ENCODE assay signal across 12 cellular contexts in genomic region chr17:38893113-38893512, GRCh38. TPM values are rescaled to one million over a fixed set of nuclear protein-coding genes. Genes with fewer than 3 reads are reported as not detected.
DNase-seq lines count a peak whose midpoint lies in the region; ATAC-seq and TF ChIP-seq lines count a peak whose summit lies in the region.
"Had no signal": no experiment of that assay in that cellular context is flagged by ENCODE, and none has a peak within 500 bp of the region (broad histone marks: within the 10 kb centered on the region; RNA-seq: fewer than 3 reads in every experiment).

No MANE protein-coding gene starts in this region.

- H3K4me3 ChIP-seq in GM23248: no peak overlapping the region
- H3K4me3 ChIP-seq in Peyer's patch: no peak overlapping the region
- no peak overlapping the region for H3K4me3 ChIP-seq in endodermal cell (ENCODE audit: low read length)
- H3K4me3 ChIP-seq in skeletal muscle satellite cell (ENCODE audit: low read length): no peak overlapping the region
- H3K4me3 ChIP-seq in BE2C (ENCODE audit: low read depth, low read length): no peak overlapping the region

- TF ChIP-seq CTCF in Peyer's patch (IDR thresholded peaks at IDR 0.05) (no peak), endodermal cell (conservative IDR thresholded peaks at IDR 0.05) (no peak), BE2C (IDR thresholded peaks at IDR 0.05; ENCODE audit: low read depth, low read length) (no peak)

- WGBS in GM23248 (ENCODE audit: low coverage in 1 of 2, low lambda C conversion rate in 2 of 2, missing lambda C conversion rate in 2 of 2), 2 experiments: 78 to 79% methylated on average over 5 of the region's 5 CpGs
- WGBS in endodermal cell (ENCODE audit: insufficient coverage in 1 of 2, insufficient read length in 1 of 2), 2 experiments: 85 to 87% methylated on average over 2 to 5 of the region's 5 CpGs

- H3K79me2 ChIP-seq in GM23248 (ENCODE audit: insufficient read depth): peaks cover 100% of the 10 kb centered on the region

- no peak for TF ChIP-seq POLR2A in Peyer's patch (IDR thresholded peaks at IDR 0.05)

- peaks cover 52% of the 10 kb centered on the region for H3F3A ChIP-seq in GM23248 (ENCODE audit: insufficient read depth)

- in situ Hi-C loops in GM23248 (cut with MboI): no loop called here

- no peaks in the 10 kb centered on the region for H3K9me3 Mint-ChIP-seq in endodermal cell

- no peak overlapping the region for H2AFZ ChIP-seq in GM23248

- 0 out of 2 replicates have a peak overlapping the region, but pooled peaks have one; percentile 6 for H3K27ac ChIP-seq in GM23248
- peak overlapping the region; percentile 36 to 74 (median 52) for H3K27ac ChIP-seq in Peyer's patch
- H3K27ac ChIP-seq in endodermal cell (ENCODE audit: low read depth, low read length): peak overlapping the region; percentile 58
- H3K27ac ChIP-seq: brain microvascular endothelial cell had no signal

- H3K4me2 ChIP-seq in GM23248 (ENCODE audit: unreplicated experiment) (no peak overlapping the region), skeletal muscle satellite cell (ENCODE audit: low read length) (peak overlapping the region; percentile 34)

- no peaks in the 10 kb centered on the region for H3K9me3 ChIP-seq in GM23248 (ENCODE audit: low read depth)
- H3K9me3 ChIP-seq in Peyer's patch: no peaks in the 10 kb centered on the region
- H3K9me3 ChIP-seq in endodermal cell (ENCODE audit: control insufficient read depth, low read length): no peaks in the 10 kb centered on the region
- no peaks in the 10 kb centered on the region for H3K9me3 ChIP-seq in skeletal muscle satellite cell (replicated peaks; ENCODE audit: low read length)
- no peaks in the 10 kb centered on the region for H3K9me3 ChIP-seq in BE2C

- no peaks in the 10 kb centered on the region for H3K9me2 ChIP-seq in GM23248 (ENCODE audit: insufficient read depth)

- DNase-seq in GM23248 (no peak), Peyer's patch (no peak), endodermal cell (peak; percentile 52), cerebellar nuclear complex (lab: John Stamatoyannopoulos, UW) (no peak), GM19238 (ENCODE audit: insufficient read length, low spot score) (no peak), BE2C (no peak)
- DNase-seq: DMS 273 treated with DMSO at 0.1 percent for 48 hours, H7, NCI-H187 treated with DMSO at 0.1 percent for 48 hours had no signal

- no peak overlapping the region for H3K4me3 Mint-ChIP-seq in endodermal cell

- H3K4me1 Mint-ChIP-seq in endodermal cell: peaks cover 11% of the 10 kb centered on the region

- H3K27me3 Mint-ChIP-seq in endodermal cell (ENCODE audit: insufficient read depth): no peaks in the 10 kb centered on the region

- H3K36me3 ChIP-seq in GM23248 (ENCODE audit: low read depth) (peaks cover 68% of the 10 kb centered on the region), Peyer's patch (peaks cover 0 to 73% (median 0%) of the 10 kb centered on the region in 3 donors), endodermal cell (ENCODE audit: control insufficient read depth, insufficient read depth, low read length) (peaks cover 88% of the 10 kb centered on the region), skeletal muscle satellite cell (ENCODE audit: insufficient read depth, low read length) (peaks cover 83% of the 10 kb centered on the region), BE2C (no peaks in the 10 kb centered on the region; the same call in 1 of the 2 replicates)

- peaks cover 18% of the 10 kb centered on the region for H4K20me1 ChIP-seq in GM23248 (ENCODE audit: insufficient read depth)

- H3K9ac ChIP-seq in GM23248 (no peak overlapping the region), endodermal cell (ENCODE audit: extremely low read depth, low read length, poor library complexity, severe bottlenecking) (no peak overlapping the region), skeletal muscle satellite cell (ENCODE audit: low read depth, low read length) (peak overlapping the region; percentile 27)

- H3K36me3 Mint-ChIP-seq in endodermal cell (ENCODE audit: low read depth): peaks cover 58% of the 10 kb centered on the region

- no peaks in the 10 kb centered on the region for H3K27me3 ChIP-seq in GM23248 (replicated peaks; ENCODE audit: insufficient read depth)
- H3K27me3 ChIP-seq in Peyer's patch: no peaks in the 10 kb centered on the region
- no peaks in the 10 kb centered on the region for H3K27me3 ChIP-seq in endodermal cell (ENCODE audit: control insufficient read depth, insufficient read depth, low read length, poor library complexity, severe bottlenecking)
- H3K27me3 ChIP-seq in skeletal muscle satellite cell (ENCODE audit: control insufficient read depth, insufficient read depth, low read length): no peaks in the 10 kb centered on the region
- no peaks in the 10 kb centered on the region for H3K27me3 ChIP-seq in BE2C
- H3K27me3 ChIP-seq: brain microvascular endothelial cell had no signal

- no peak for ATAC-seq in GM18858 (IDR thresholded peaks at IDR 0.05; ENCODE audit: unreplicated experiment)

- H3K27ac Mint-ChIP-seq in endodermal cell: no peak overlapping the region

- H3K4me1 ChIP-seq in GM23248 (ENCODE audit: insufficient read depth) (no peaks in the 10 kb centered on the region), Peyer's patch (peaks cover 20 to 81% (median 34%) of the 10 kb centered on the region in 4 donors), endodermal cell (ENCODE audit: control insufficient read depth, insufficient read depth, low read length) (peaks cover 4% of the 10 kb centered on the region), skeletal muscle satellite cell (ENCODE audit: control insufficient read depth, insufficient read depth, low read length) (peaks cover 63% of the 10 kb centered on the region), BE2C (peaks cover 10% of the 10 kb centered on the region)

RNA-seq across cellular contexts. Expression of gene LASP1, which starts 23.3 kb away (rescaled TPM):
- 207 and 250 TPM in 2 replicates for total RNA-seq in GM23248 (2014; rRNA removed; shearing (Covaris generic))
- polyA plus RNA-seq in GM23248 (2016; fragmentation: Nextera tagmentation; extraction: Ambion mirVana): 198 and 203 TPM in 2 replicates
- total RNA-seq in Peyer's patch (100 to 1,000 TPM; 166 to 654 (median 590) TPM), endodermal cell (100 to 1,000 TPM; 168 to 177 TPM)
- polyA plus RNA-seq in endodermal cell (2013, experiment 1 of 2): 102 TPM
- 102 TPM for polyA plus RNA-seq in endodermal cell (2013, experiment 2 of 2)
- 172 and 203 TPM in 2 replicates for total RNA-seq in skeletal muscle satellite cell (2012; rRNA removed)
- 76.5 TPM for polyA plus RNA-seq in BE2C (2012; ENCODE audit: insufficient read depth, insufficient read length, low read depth)

RNA-seq across cellular contexts. Expression of gene RPL23, which starts 39.6 kb away (rescaled TPM):
- 516 and 553 TPM in 2 replicates for total RNA-seq in GM23248 (2014; rRNA removed; shearing (Covaris generic))
- 1,114 and 1,221 TPM in 2 replicates for polyA plus RNA-seq in GM23248 (2016; fragmentation: Nextera tagmentation; extraction: Ambion mirVana)
- total RNA-seq in Peyer's patch (1,000 to 10,000 TPM in 1 of 4 donors, 100 to 1,000 TPM in 3; 347 to 1,233 (median 540) TPM), endodermal cell (1,000 to 10,000 TPM; 1,194 to 1,262 TPM)
- 2,291 TPM for polyA plus RNA-seq in endodermal cell (2013, experiment 1 of 2)
- 2,039 TPM for polyA plus RNA-seq in endodermal cell (2013, experiment 2 of 2)
- total RNA-seq in skeletal muscle satellite cell (2012; rRNA removed): 1,089 and 1,655 TPM in 2 replicates
- polyA plus RNA-seq in BE2C (2012; ENCODE audit: insufficient read depth, insufficient read length, low read depth): 917 TPM

Comparison
In these comparisons a context has a peak if more than half of its experiments do, and no peak if none do; other contexts are left out.
1. H3K27ac ChIP-seq: peak in every context shown above with its lines; median percentile 58 in endodermal cell; 52 in Peyer's patch; 6 in GM23248.